Comparison of ENCODE assay signal across 12 cellular contexts in the genomic region with DNA sequence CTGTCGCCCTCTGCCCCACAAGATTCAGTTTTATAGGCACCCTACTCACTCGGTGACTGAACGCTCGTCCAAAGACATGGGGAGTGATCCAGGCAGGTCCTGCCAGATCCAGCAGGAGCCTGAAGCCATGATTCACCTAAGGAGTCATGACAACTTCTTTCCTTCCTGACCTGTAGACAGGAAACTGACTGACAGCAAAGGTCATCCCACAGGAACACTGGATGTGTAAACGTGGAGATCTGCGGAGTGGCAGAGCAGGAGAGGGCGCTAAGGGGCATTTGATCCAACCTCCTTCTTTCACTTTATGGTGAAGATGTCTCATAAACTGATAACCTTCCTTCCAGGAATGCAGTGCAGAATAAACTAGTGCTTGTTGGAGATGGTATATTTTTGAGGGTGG.
DNase-seq lines count a peak whose midpoint lies in the region; ATAC-seq, FAIRE-seq and TF ChIP-seq lines count a peak whose summit lies in the region.
"Had no signal": no experiment of that assay in that cellular context is flagged by ENCODE, and none has a peak within 500 bp of the region (broad histone marks: within the 10 kb centered on the region; RNA-seq: fewer than 3 reads in every experiment).

No MANE protein-coding gene starts in this region.

- no peak overlapping the region for H3K14ac ChIP-seq in H1 (ENCODE audit: insufficient read length)

- peak overlapping the region in 1 of 8 donors; percentile 44 for H3K4me3 Mint-ChIP-seq in naive B cell

- H3K9me3 ChIP-seq in PC-9 (ENCODE audit: insufficient read depth, low read depth) (no peaks in the 10 kb centered on the region), H1 (ENCODE audit: insufficient read depth in 2 of 2, low read depth in 1 of 2, low read length in 1 of 2) (no peaks in the 10 kb centered on the region)
- H3K9me3 ChIP-seq: ascending aorta, heart right ventricle had no signal

- H3K4me1 Mint-ChIP-seq in naive B cell = peaks cover 53 to 63% (median 56%) of the 10 kb centered on the region in 3 donors

- H3F3A ChIP-seq in PC-9 (ENCODE audit: insufficient read depth, low read depth) = no peaks in the 10 kb centered on the region

- no peak overlapping the region for H3K9ac ChIP-seq in H1 (replicated peaks in 1 of 4; ENCODE audit: extremely low read depth in 1 of 4, low read depth in 3 of 4, low read length in 3 of 4)

- no peak overlapping the region for H3K56ac ChIP-seq in H1 (replicated peaks; ENCODE audit: insufficient read length, low read depth, low read length)

- no peak overlapping the region for H2BK15ac ChIP-seq in H1 (ENCODE audit: low read length)

- H3K27ac Mint-ChIP-seq in naive B cell = peak overlapping the region in 4 of 6 donors; percentile 35 to 92 (median 54)

- BruUV-seq in PC-9 (replicated peaks; lab: Mats Ljungman, UMichigan) = no TSS peak

- no peak overlapping the region for H4K91ac ChIP-seq in H1 (replicated peaks; ENCODE audit: insufficient read length, low read length)

- H2BK20ac ChIP-seq in H1 (ENCODE audit: low read length) = no peak overlapping the region

- H2AK5ac ChIP-seq in H1 (ENCODE audit: low read depth, low read length) = no peak overlapping the region

- H3K9me2 ChIP-seq in PC-9 (ENCODE audit: insufficient read depth) = no peaks in the 10 kb centered on the region

- TF ChIP-seq POLR2A in H1 (IDR thresholded peaks at IDR 0.05; ENCODE audit: control extremely low read depth in 1 of 2, low read depth in 2 of 2, low read length in 2 of 2) = no peak

- no peaks in the 10 kb centered on the region for H3K9me3 Mint-ChIP-seq in naive B cell

- DNase-seq in ELR (ENCODE audit: low read depth) (peak; percentile 67), PC-9 (no peak), H1 (ENCODE audit: low read depth in 1 of 2, low spot score in 2 of 2) (no peak), naive B cell (no peak), GM13977 (ENCODE audit: low spot score) (no peak), AG08396 (ENCODE audit: low spot score) (no peak)
- DNase-seq: effector CD4-positive, alpha-beta T cell; heart right ventricle had no signal

- H3K27ac ChIP-seq in PC-9 (peak overlapping the region; percentile 39; the same call in 1 of the 2 replicates), H1 (ENCODE audit: low read depth, low read length) (no peak overlapping the region)
- H3K27ac ChIP-seq: ascending aorta, C4-2B, heart right ventricle had no signal

- H3K18ac ChIP-seq in H1 (ENCODE audit: extremely low read depth, low read length) = no peak overlapping the region

- ATAC-seq in naive B cell (ENCODE audit: low read depth in 2 of 2) (no peak), GM21737 (IDR thresholded peaks at IDR 0.05; ENCODE audit: unreplicated experiment) (no peak), HG02588 (IDR thresholded peaks at IDR 0.05; ENCODE audit: unreplicated experiment) (no peak)
- ATAC-seq: heart right ventricle had no signal

- H3K27me3 ChIP-seq in PC-9 (ENCODE audit: insufficient read depth, low read depth) = no peaks in the 10 kb centered on the region
- no peaks in the 10 kb centered on the region for H3K27me3 ChIP-seq in H1 (replicated peaks in 1 of 4; ENCODE audit: control insufficient read depth in 3 of 4, extremely low read depth in 1 of 4, insufficient read depth in 3 of 4, low read length in 3 of 4)
- H3K27me3 ChIP-seq: ascending aorta, heart right ventricle had no signal

- no peak overlapping the region for H2BK5ac ChIP-seq in H1 (ENCODE audit: low read depth, low read length)

- WGBS in H1 (ENCODE audit: extremely low coverage in 1 of 2, insufficient coverage in 1 of 2, insufficient read length in 1 of 2, insufficient replicate concordance in 2 of 2, low coverage in 1 of 2, low lambda C conversion rate in 2 of 2, missing lambda C conversion rate in 1 of 2), 2 experiments = 70% methylated on average over 7 of the region's 7 CpGs; no CpG with 5 or more reads in 1 of the 2 experiments

- CTCF ChIA-PET in PC-9 (lab: Charles Lee) = no interaction called here
- CTCF ChIA-PET in H1 (lab: Charles Lee; ENCODE audit: partially characterized antibody) = no interaction called here

- no peak overlapping the region for H2AFZ ChIP-seq in PC-9
- no peak overlapping the region for H2AFZ ChIP-seq in H1 (ENCODE audit: low read length)

- H3K4me2 ChIP-seq in PC-9 = peak overlapping the region; percentile 40
- no peak overlapping the region for H3K4me2 ChIP-seq in H1 (ENCODE audit: insufficient read depth in 1 of 2, low read depth in 2 of 2, low read length in 2 of 2)

- TF ChIP-seq RAD21 in H1 (IDR thresholded peaks at IDR 0.05 in 1 of 2, conservative IDR thresholded peaks at IDR 0.05 in 1 of 2; ENCODE audit: low read depth in 2 of 2, low read length in 2 of 2) = peak; percentile 39 to 50; a peak in 3 of 4 replicates

- H2BK12ac ChIP-seq in H1 (ENCODE audit: low read depth, low read length) = no peak overlapping the region

- no peak overlapping the region for H4K5ac ChIP-seq in H1 (ENCODE audit: insufficient read length, low read depth, low read length)

- H3K23ac ChIP-seq in H1 (ENCODE audit: insufficient read length) = no peak overlapping the region

- intact Hi-C loops in PC-9 (cut with micrococcal nuclease; ENCODE audit: unreplicated experiment) = loop anchor here (5.0 kb wide), 1 partner anchor 131 kb away; no protein-coding TSS in a partner anchor

- no peak for TF ChIP-seq EP300 in H1 (IDR thresholded peaks at IDR 0.05; ENCODE audit: borderline replicate concordance in 1 of 2, low read depth in 2 of 2, low read length in 2 of 2)

- POLR2A ChIA-PET in PC-9 (lab: Charles Lee; ENCODE audit: unreplicated experiment) = no interaction called here
- POLR2A ChIA-PET in H1 (lab: Charles Lee; ENCODE audit: partially characterized antibody) = no interaction called here

- H3K4me1 ChIP-seq in PC-9 (replicated peaks; ENCODE audit: insufficient read depth) (peaks cover 26% of the 10 kb centered on the region), H1 (replicated peaks in 1 of 4; ENCODE audit: control insufficient read depth in 3 of 4, insufficient read depth in 4 of 4, low read length in 3 of 4) (no peaks in the 10 kb centered on the region)

- H3K36me3 ChIP-seq in PC-9 (ENCODE audit: low read depth) (no peaks in the 10 kb centered on the region), H1 (ENCODE audit: control insufficient read depth in 2 of 4, insufficient read depth in 4 of 4, low read length in 3 of 4) (no peaks in the 10 kb centered on the region)
- H3K36me3 ChIP-seq: ascending aorta, heart right ventricle had no signal

- in situ Hi-C loops in GM13977 (cut with MboI; ENCODE audit: low pct_unique_long_range_greater_than_20kb, low sequenced_read_pairs, unreplicated experiment) = no loop called here

- H3K36me3 Mint-ChIP-seq in naive B cell = peaks cover 23 to 35% of the 10 kb centered on the region in 2 donors

- H3K4me3 ChIP-seq in PC-9 (no peak overlapping the region), H1 (ENCODE audit: extremely low read depth in 1 of 4, insufficient read depth in 2 of 4, low read depth in 3 of 4, low read length in 4 of 4) (no peak overlapping the region)
- H3K4me3 ChIP-seq: ascending aorta, heart right ventricle had no signal

- no peak overlapping the region for H3K4ac ChIP-seq in H1 (replicated peaks; ENCODE audit: insufficient read length, low read depth, low read length)

- no peaks in the 10 kb centered on the region for H4K20me1 ChIP-seq in PC-9 (ENCODE audit: insufficient read depth)
- no peaks in the 10 kb centered on the region for H4K20me1 ChIP-seq in H1 (replicated peaks in 1 of 2; ENCODE audit: control insufficient read depth in 1 of 2, insufficient read depth in 2 of 2, low read length in 2 of 2)

- no peaks in the 10 kb centered on the region for H3K79me1 ChIP-seq in H1 (ENCODE audit: low read depth, low read length)

- no peak; the same call in 1 of the 2 replicates for TF ChIP-seq CTCF in PC-9 (conservative IDR thresholded peaks at IDR 0.05)
- peak; percentile 27 to 46 (median 28); a peak in 3 of 4 replicates for TF ChIP-seq CTCF in H1 (IDR thresholded peaks at IDR 0.05; ENCODE audit: control extremely low read depth in 1 of 3, insufficient read depth in 1 of 3, low read depth in 1 of 3, low read length in 3 of 3)
- TF ChIP-seq CTCF in GM13977 (IDR thresholded peaks at IDR 0.05; ENCODE audit: extremely low read depth, insufficient read depth, missing control alignments) = no peak

- H2BK120ac ChIP-seq in H1 (replicated peaks; ENCODE audit: low read depth, low read length) = no peak overlapping the region

- no peaks in the 10 kb centered on the region for H3K79me2 ChIP-seq in PC-9 (ENCODE audit: low read depth)
- no peaks in the 10 kb centered on the region for H3K79me2 ChIP-seq in H1 (ENCODE audit: control insufficient read depth in 1 of 2, insufficient read depth in 2 of 2, low read length in 2 of 2)

- no peaks in the 10 kb centered on the region for H3K23me2 ChIP-seq in H1 (ENCODE audit: low read depth, low read length)

- FAIRE-seq in H1 (lab: Jason Lieb, UNC) = peak; percentile 50

- H4K8ac ChIP-seq in H1 (ENCODE audit: extremely low read depth, insufficient read depth, low read length) = no peak overlapping the region; the same call in 1 of the 2 replicates

- no peaks in the 10 kb centered on the region for H3K27me3 Mint-ChIP-seq in naive B cell

TF ChIP-seq in H1, 55 proteins besides CTCF, POLR2A, EP300 and RAD21:
- TF ChIP-seq MAFK (IDR thresholded peaks at IDR 0.05; ENCODE audit: low read depth, low read length) = no peak
- no peak for TF ChIP-seq SRF (IDR thresholded peaks at IDR 0.05; ENCODE audit: low read depth, low read length)

Comparison
In these comparisons a context has a peak if more than half of its experiments do, and no peak if none do; other contexts are left out.
1. CTCF ChIP-seq: peak in H1 (3 of 3); none in PC-9 (single experiment) and GM13977 (single experiment).